ENCODE assay signal across 8 cellular contexts in the genomic region with DNA sequence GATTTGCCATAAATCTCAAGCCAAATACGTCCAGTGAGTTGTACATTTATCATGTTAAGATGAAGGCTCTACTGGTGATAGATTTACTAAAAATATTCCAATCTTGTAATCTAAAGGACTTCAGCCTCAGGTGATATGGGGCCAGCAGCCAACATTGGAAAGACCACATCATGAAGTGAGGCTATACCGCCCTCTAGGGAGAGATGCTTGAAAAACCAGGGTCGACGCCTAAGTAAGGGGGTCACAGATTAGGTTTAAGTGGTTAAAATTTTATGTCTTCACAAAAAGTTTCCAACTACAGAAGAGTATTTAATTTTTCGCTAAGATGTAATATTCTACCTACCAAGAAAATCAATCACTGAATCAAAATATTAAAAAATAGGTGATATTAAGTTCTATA. TPM values are rescaled to one million over a fixed set of nuclear protein-coding genes. Genes with fewer than 3 reads are reported as not detected.
DNase-seq lines count a peak whose midpoint lies in the region; ATAC-seq and TF ChIP-seq lines count a peak whose summit lies in the region.

No MANE protein-coding gene starts in this region.

- POLR2A ChIA-PET in SK-N-SH (lab: Yijun Ruan, JAX) = no interaction called here

- H3F3A ChIP-seq in SK-N-SH (replicated peaks; ENCODE audit: insufficient read depth) = peaks cover 34% of the 10 kb centered on the region

- H3K27me3 ChIP-seq in SK-N-SH (ENCODE audit: insufficient read depth) (no peaks in the 10 kb centered on the region), psoas muscle (ENCODE audit: insufficient read depth in 3 of 3, low read length in 2 of 3) (no peaks in the 10 kb centered on the region)

- 84% methylated on average over 5 of the region's 5 CpGs for WGBS in SK-N-SH (ENCODE audit: low lambda C conversion rate)
- 83 to 90% (median 83%) methylated on average over 5 of the region's 5 CpGs for WGBS in psoas muscle, 3 donors

- no peak for ATAC-seq in SK-N-SH treated with all-trans-retinoic acid at 6 μM for 48 hours
- no peak for ATAC-seq in psoas muscle

- peaks cover 82% of the 10 kb centered on the region for H3K79me2 ChIP-seq in SK-N-SH (ENCODE audit: insufficient read depth)

- H3K4me3 ChIP-seq in SK-N-SH (ENCODE audit: low read depth in 2 of 2, low read length in 1 of 2) (no peak overlapping the region), cardiac fibroblast (replicated peaks in 1 of 2; ENCODE audit: low read depth in 2 of 2, low read length in 2 of 2) (no peak overlapping the region), psoas muscle (no peak overlapping the region)

- CTCF ChIA-PET in SK-N-SH (lab: Yijun Ruan, JAX) = interaction anchor here (0.7 to 9.8 kb wide), 10 partner anchors 8 to 1014 kb away, joined by 3 to 78 read pairs (median 4); no protein-coding TSS in a partner anchor

- H3K4me2 ChIP-seq in SK-N-SH = no peak overlapping the region

- TF ChIP-seq RAD21 in SK-N-SH (IDR thresholded peaks at IDR 0.05; ENCODE audit: low read length) = peak; percentile 63

- H3K4me1 ChIP-seq in SK-N-SH (ENCODE audit: control insufficient read depth in 1 of 2, insufficient read depth in 2 of 2, low read depth in 1 of 2, low read length in 1 of 2) (peaks cover 0 to 16% of the 10 kb centered on the region in 2 experiments), psoas muscle (no peaks in the 10 kb centered on the region)

- H3K36me3 ChIP-seq in SK-N-SH (replicated peaks in 1 of 2; ENCODE audit: control insufficient read depth in 1 of 2, insufficient read depth in 2 of 2, low read length in 1 of 2) (peaks cover 0 to 3% of the 10 kb centered on the region in 2 experiments), psoas muscle (ENCODE audit: insufficient read depth in 1 of 2, low read depth in 1 of 2) (no peaks in the 10 kb centered on the region)

- DNase-seq in SK-N-SH (peak; percentile 21), HT-29 (ENCODE audit: low spot score) (peak; percentile 39), cardiac fibroblast (ENCODE audit: low read depth in 2 of 2) (no peak), psoas muscle (no peak), T-helper 1 cell (no peak), cortex of kidney (lab: John Stamatoyannopoulos, UW) (no peak)
- DNase-seq in activated CD8-positive, alpha-beta memory T cell treated with anti-CD3 and anti-CD28 coated beads for 24 hours = no peak

- no peak overlapping the region for H3K9ac ChIP-seq in SK-N-SH

- TF ChIP-seq CTCF in SK-N-SH (IDR thresholded peaks at IDR 0.05) (peak; percentile 61), cardiac fibroblast (IDR thresholded peaks at IDR 0.05; ENCODE audit: low read depth, low read length) (peak; percentile 41), psoas muscle (IDR thresholded peaks at IDR 0.05) (peak; percentile 16)

- intact Hi-C loops in psoas muscle (cut with DNase I) = loop anchor here in 1 of 2 donors (10.0 kb wide), 1 partner anchor 644 kb away; no protein-coding TSS in a partner anchor

- H3K9me3 ChIP-seq in SK-N-SH = no peaks in the 10 kb centered on the region
- no peaks in the 10 kb centered on the region for H3K9me3 ChIP-seq in psoas muscle

- H4K20me1 ChIP-seq in SK-N-SH (ENCODE audit: insufficient read depth) = no peaks in the 10 kb centered on the region

- H2AFZ ChIP-seq in SK-N-SH (ENCODE audit: low read depth) = no peak overlapping the region

- H3K27ac ChIP-seq in SK-N-SH (ENCODE audit: low read depth in 2 of 2, low read length in 1 of 2) (peak overlapping the region in 1 of 2 experiments; percentile 95; a peak in 1 of 4 replicates), psoas muscle (no peak overlapping the region)

- no peaks in the 10 kb centered on the region for H3K9me2 ChIP-seq in SK-N-SH

- no peak for TF ChIP-seq EP300 in SK-N-SH (IDR thresholded peaks at IDR 0.05; ENCODE audit: borderline replicate concordance in 1 of 2, low read depth in 1 of 2, low read length in 1 of 2)

TF ChIP-seq in SK-N-SH, 30 proteins besides CTCF, POLR2A, EP300 and RAD21:
- TF ChIP-seq, protein P1, sequence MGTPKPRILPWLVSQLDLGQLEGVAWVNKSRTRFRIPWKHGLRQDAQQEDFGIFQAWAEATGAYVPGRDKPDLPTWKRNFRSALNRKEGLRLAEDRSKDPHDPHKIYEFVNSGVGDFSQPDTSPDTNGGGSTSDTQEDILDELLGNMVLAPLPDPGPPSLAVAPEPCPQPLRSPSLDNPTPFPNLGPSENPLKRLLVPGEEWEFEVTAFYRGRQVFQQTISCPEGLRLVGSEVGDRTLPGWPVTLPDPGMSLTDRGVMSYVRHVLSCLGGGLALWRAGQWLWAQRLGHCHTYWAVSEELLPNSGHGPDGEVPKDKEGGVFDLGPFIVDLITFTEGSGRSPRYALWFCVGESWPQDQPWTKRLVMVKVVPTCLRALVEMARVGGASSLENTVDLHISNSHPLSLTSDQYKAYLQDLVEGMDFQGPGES (IDR thresholded peaks at IDR 0.05; ENCODE audit: low read depth, low read length) = no peak
- peak; percentile 26; the same call in 1 of the 2 replicates for TF ChIP-seq SMC3 (IDR thresholded peaks at IDR 0.05; ENCODE audit: low read depth, low read length)

TF ChIP-seq in SK-N-SH treated with all-trans-retinoic acid at 6 μM for 48 hours, 23 proteins besides CTCF, POLR2A, EP300 and RAD21 (continues in another document):
- no peak for TF ChIP-seq TOX (CRISPR knock-in tag; IDR thresholded peaks at IDR 0.05; ENCODE audit: borderline replicate concordance)
- TF ChIP-seq CSDC2 (CRISPR knock-in tag; IDR thresholded peaks at IDR 0.05) = no peak
- no peak for TF ChIP-seq BACH2 (CRISPR knock-in tag; IDR thresholded peaks at IDR 0.05; ENCODE audit: borderline replicate concordance)
- no peak for TF ChIP-seq OSR1 (CRISPR knock-in tag; IDR thresholded peaks at IDR 0.05)
- TF ChIP-seq ZFP30 (CRISPR knock-in tag; IDR thresholded peaks at IDR 0.05) = no peak
- no peak for TF ChIP-seq ZC3H10 (CRISPR knock-in tag; IDR thresholded peaks at IDR 0.05)
- no peak for TF ChIP-seq RARB (CRISPR knock-in tag; IDR thresholded peaks at IDR 0.05)
- TF ChIP-seq, protein P2, sequence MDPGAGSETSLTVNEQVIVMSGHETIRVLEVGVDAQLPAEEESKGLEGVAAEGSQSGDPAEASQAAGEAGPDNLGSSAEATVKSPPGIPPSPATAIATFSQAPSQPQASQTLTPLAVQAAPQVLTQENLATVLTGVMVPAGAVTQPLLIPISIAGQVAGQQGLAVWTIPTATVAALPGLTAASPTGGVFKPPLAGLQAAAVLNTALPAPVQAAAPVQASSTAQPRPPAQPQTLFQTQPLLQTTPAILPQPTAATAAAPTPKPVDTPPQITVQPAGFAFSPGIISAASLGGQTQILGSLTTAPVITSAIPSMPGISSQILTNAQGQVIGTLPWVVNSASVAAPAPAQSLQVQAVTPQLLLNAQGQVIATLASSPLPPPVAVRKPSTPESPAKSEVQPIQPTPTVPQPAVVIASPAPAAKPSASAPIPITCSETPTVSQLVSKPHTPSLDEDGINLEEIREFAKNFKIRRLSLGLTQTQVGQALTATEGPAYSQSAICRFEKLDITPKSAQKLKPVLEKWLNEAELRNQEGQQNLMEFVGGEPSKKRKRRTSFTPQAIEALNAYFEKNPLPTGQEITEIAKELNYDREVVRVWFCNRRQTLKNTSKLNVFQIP (CRISPR knock-in tag; IDR thresholded peaks at IDR 0.05; ENCODE audit: borderline replicate concordance, low read depth) = no peak
- TF ChIP-seq, protein P3, sequence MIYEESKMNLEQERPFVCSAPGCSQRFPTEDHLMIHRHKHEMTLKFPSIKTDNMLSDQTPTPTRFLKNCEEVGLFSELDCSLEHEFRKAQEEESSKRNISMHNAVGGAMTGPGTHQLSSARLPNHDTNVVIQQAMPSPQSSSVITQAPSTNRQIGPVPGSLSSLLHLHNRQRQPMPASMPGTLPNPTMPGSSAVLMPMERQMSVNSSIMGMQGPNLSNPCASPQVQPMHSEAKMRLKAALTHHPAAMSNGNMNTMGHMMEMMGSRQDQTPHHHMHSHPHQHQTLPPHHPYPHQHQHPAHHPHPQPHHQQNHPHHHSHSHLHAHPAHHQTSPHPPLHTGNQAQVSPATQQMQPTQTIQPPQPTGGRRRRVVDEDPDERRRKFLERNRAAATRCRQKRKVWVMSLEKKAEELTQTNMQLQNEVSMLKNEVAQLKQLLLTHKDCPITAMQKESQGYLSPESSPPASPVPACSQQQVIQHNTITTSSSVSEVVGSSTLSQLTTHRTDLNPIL (CRISPR knock-in tag; IDR thresholded peaks at IDR 0.05; ENCODE audit: low read depth) = no peak
- no peak for TF ChIP-seq TCF4 (CRISPR knock-in tag; IDR thresholded peaks at IDR 0.05; ENCODE audit: borderline replicate concordance)
- no peak for TF ChIP-seq ZNF565 (CRISPR knock-in tag; conservative IDR thresholded peaks at IDR 0.05; ENCODE audit: low read depth)
- TF ChIP-seq, protein P4, sequence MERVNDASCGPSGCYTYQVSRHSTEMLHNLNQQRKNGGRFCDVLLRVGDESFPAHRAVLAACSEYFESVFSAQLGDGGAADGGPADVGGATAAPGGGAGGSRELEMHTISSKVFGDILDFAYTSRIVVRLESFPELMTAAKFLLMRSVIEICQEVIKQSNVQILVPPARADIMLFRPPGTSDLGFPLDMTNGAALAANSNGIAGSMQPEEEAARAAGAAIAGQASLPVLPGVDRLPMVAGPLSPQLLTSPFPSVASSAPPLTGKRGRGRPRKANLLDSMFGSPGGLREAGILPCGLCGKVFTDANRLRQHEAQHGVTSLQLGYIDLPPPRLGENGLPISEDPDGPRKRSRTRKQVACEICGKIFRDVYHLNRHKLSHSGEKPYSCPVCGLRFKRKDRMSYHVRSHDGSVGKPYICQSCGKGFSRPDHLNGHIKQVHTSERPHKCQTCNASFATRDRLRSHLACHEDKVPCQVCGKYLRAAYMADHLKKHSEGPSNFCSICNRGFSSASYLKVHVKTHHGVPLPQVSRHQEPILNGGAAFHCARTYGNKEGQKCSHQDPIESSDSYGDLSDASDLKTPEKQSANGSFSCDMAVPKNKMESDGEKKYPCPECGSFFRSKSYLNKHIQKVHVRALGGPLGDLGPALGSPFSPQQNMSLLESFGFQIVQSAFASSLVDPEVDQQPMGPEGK (CRISPR knock-in tag; IDR thresholded peaks at IDR 0.05; ENCODE audit: borderline replicate concordance) = no peak
- TF ChIP-seq PPARA (CRISPR knock-in tag; IDR thresholded peaks at IDR 0.05; ENCODE audit: borderline replicate concordance) = no peak
- no peak for TF ChIP-seq ISL1 (CRISPR knock-in tag; IDR thresholded peaks at IDR 0.05)
- no peak for TF ChIP-seq ARNTL (CRISPR knock-in tag; IDR thresholded peaks at IDR 0.05; ENCODE audit: borderline replicate concordance, low read depth)
- no peak for TF ChIP-seq ZFP3 (CRISPR knock-in tag; IDR thresholded peaks at IDR 0.05)
- no peak for TF ChIP-seq ESRRG (CRISPR knock-in tag; IDR thresholded peaks at IDR 0.05)
- no peak for TF ChIP-seq ZNF70 (CRISPR knock-in tag; IDR thresholded peaks at IDR 0.05)

RNA-seq across cellular contexts. Expression of a gene that starts 33.3 kb away (rescaled TPM):
- polyA plus RNA-seq in SK-N-SH (2012; rRNA removed) = 20.6 and 24.1 TPM in 2 replicates
- polyA plus RNA-seq in SK-N-SH (2012; cell fraction: cytosol; rRNA removed) = 17.3 and 18.3 TPM in 2 replicates
- 39.5 and 50.7 TPM in 2 replicates for polyA plus RNA-seq in SK-N-SH (2012; cell fraction: nucleus; rRNA removed)
- not detected in 2 replicates for total RNA-seq in HT-29 (2014; rRNA removed; shearing (Covaris generic))
- 1 to 10 TPM in 3 of 4 donors, under 1 TPM in 1; 0.54 to 4.4 (median 2.7) TPM for total RNA-seq in psoas muscle
- 1 to 10 TPM in 1 of 3 donors, under 1 TPM in 2; 0.17 to 1.0 (median 0.32) TPM for polyA plus RNA-seq in psoas muscle

Comparison
In these comparisons a context has a peak if more than half of its experiments do, and no peak if none do; other contexts are left out.
1. DNase-seq: peak in SK-N-SH (single experiment) and HT-29 (single experiment); none in cardiac fibroblast (0 of 2), psoas muscle (0 of 2), activated CD8-positive, alpha-beta memory T cell treated with anti-CD3 and anti-CD28 coated beads for 24 hours (single experiment), T-helper 1 cell (0 of 5) and cortex of kidney (single experiment).
2. Peak in every context shown above with its lines, with median percentiles within 50 percentile points of each other: CTCF ChIP-seq.